Comparison of ENCODE assay signal across 8 cellular contexts in the genomic region with DNA sequence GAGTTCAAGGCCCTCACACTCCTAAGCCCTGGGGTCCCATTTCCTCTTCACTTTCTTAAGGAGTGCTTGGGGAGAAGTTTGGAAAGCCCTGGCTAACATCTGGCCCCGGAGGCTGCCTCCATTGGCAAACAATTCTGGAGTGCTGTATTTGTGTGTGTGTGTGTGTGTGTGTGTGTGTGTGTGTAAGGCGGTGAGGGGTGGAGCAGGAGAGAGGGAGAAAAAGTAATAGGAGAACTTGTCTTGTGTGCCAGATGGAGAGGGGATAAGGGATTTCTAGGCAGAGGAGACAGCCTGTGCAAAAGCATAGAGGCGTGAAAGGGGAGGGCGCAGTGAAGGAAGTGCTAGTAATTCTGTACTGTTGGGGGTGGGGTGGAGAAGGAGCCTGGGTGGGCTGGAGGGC. TPM values are rescaled to one million over a fixed set of nuclear protein-coding genes. Genes with fewer than 3 reads are reported as not detected.
DNase-seq lines count a peak whose midpoint lies in the region; ATAC-seq, FAIRE-seq and TF ChIP-seq lines count a peak whose summit lies in the region.

No MANE protein-coding gene starts in this region.

- no peaks in the 10 kb centered on the region; the same call in 1 of the 2 replicates for H3K9me3 ChIP-seq in AG04450 (ENCODE audit: control insufficient read depth, insufficient read depth, low read length)
- no peaks in the 10 kb centered on the region for H3K9me3 ChIP-seq in HUES64 (ENCODE audit: insufficient read depth, low read depth, low read length)
- H3K9me3 ChIP-seq in subcutaneous abdominal adipose tissue (ENCODE audit: control insufficient read depth in 5 of 5, low read length in 5 of 5), result no peaks in the 10 kb centered on the region

- intact Hi-C loops in activated B cell treated with CpG ODN at 0.5 μM for 24 hours (cut with micrococcal nuclease) (loop anchor here (5.0 kb wide), 2 partner anchors 290 to 365 kb away; partner anchors contain the start of genes S100PBP, YARS1 and ZSCAN20), left ventricle myocardium superior (cut with micrococcal nuclease) (no loop called here)

- TF ChIP-seq CTCF in AG04450 (IDR thresholded peaks at IDR 0.05; ENCODE audit: low read depth, low read length) (no peak), activated B cell treated with CpG ODN at 0.5 μM for 24 hours (IDR thresholded peaks at IDR 0.05) (no peak)

- DNase-seq in AG04450 (ENCODE audit: low read depth, low spot score) (peak; percentile 32), activated B cell treated with CpG ODN at 0.5 μM for 24 hours (no peak), left ventricle myocardium superior (peak; percentile 53), GM12892 (ENCODE audit: insufficient read length) (no peak)

- CTCF ChIA-PET in AG04450 (lab: Charles Lee) (interaction anchor here (0.6 to 1.6 kb wide), 3 partner anchors 34 to 56 kb away, joined by 3 to 20 read pairs (median 3); no protein-coding TSS in a partner anchor), activated B cell treated with CpG ODN at 0.5 μM for 24 hours (lab: Charles Lee) (interaction anchor here (2.2 kb wide), 1 partner anchor 55 kb away, joined by 9 read pairs; no protein-coding TSS in a partner anchor)

- H3K27me3 ChIP-seq in AG04450 (ENCODE audit: control insufficient read depth, insufficient read depth, low read length) (no peaks in the 10 kb centered on the region), HUES64 (ENCODE audit: insufficient read depth, low read length) (peaks cover 6% of the 10 kb centered on the region; the same call in 1 of the 2 replicates), subcutaneous abdominal adipose tissue (ENCODE audit: control insufficient read depth in 5 of 5, insufficient read depth in 4 of 5, low read length in 5 of 5) (peaks cover 0 to 4% (median 0%) of the 10 kb centered on the region in 5 donors)

- WGBS in HUES64, result 60% methylated on average over 4 of the region's 4 CpGs

- peaks cover 21% of the 10 kb centered on the region for H3K4me1 Mint-ChIP-seq in activated B cell treated with CpG ODN at 0.5 μM for 24 hours

- no peak for FAIRE-seq in GM12892 (lab: Jason Lieb, UNC)

- H3K27me3 Mint-ChIP-seq in activated B cell treated with CpG ODN at 0.5 μM for 24 hours, result peaks cover 14% of the 10 kb centered on the region

- peaks cover 3% of the 10 kb centered on the region for H3K36me3 Mint-ChIP-seq in activated B cell treated with CpG ODN at 0.5 μM for 24 hours (ENCODE audit: low read depth)

- peak overlapping the region; percentile 85 for H3K4me3 ChIP-seq in AG04450 (ENCODE audit: low read depth, low read length)
- H3K4me3 ChIP-seq in HUES64 (ENCODE audit: low read length), result peak overlapping the region; percentile 65
- H3K4me3 ChIP-seq in subcutaneous abdominal adipose tissue (ENCODE audit: low read depth in 1 of 5, low read length in 5 of 5), result peak overlapping the region; percentile 57 to 85 (median 80)

- peak overlapping the region; percentile 72 for H3K4me3 Mint-ChIP-seq in activated B cell treated with CpG ODN at 0.5 μM for 24 hours

- H3K27ac Mint-ChIP-seq in activated B cell treated with CpG ODN at 0.5 μM for 24 hours, result no peak overlapping the region

- POLR2A ChIA-PET in AG04450 (lab: Yijun Ruan, JAX) (interaction anchor here (0.5 to 2.2 kb wide), 9 partner anchors 10 to 304 kb away, joined by 3 to 8 read pairs (median 5); no protein-coding TSS in a partner anchor), activated B cell treated with CpG ODN at 0.5 μM for 24 hours (lab: Charles Lee) (interaction anchor here (0.6 to 2.6 kb wide), 9 partner anchors 56 to 1393 kb away, joined by 3 to 54 read pairs (median 4); partner anchors contain the start of genes S100PBP and YARS1)

- TF ChIP-seq POLR2A in GM12892 (IDR thresholded peaks at IDR 0.05; ENCODE audit: low read depth, low read length), result no peak

- peaks cover 16% of the 10 kb centered on the region; the same call in 1 of the 2 replicates for H3K4me1 ChIP-seq in HUES64 (ENCODE audit: insufficient read depth, low read length)
- H3K4me1 ChIP-seq in subcutaneous abdominal adipose tissue (ENCODE audit: control insufficient read depth in 5 of 5, insufficient read depth in 5 of 5, low read length in 5 of 5), result peaks cover 0 to 25% (median 25%) of the 10 kb centered on the region in 5 donors

- no peaks in the 10 kb centered on the region for H3K9me3 Mint-ChIP-seq in activated B cell treated with CpG ODN at 0.5 μM for 24 hours

- H3K27ac ChIP-seq in AG04450 (ENCODE audit: low read depth, low read length) (peak overlapping the region; percentile 57), HUES64 (ENCODE audit: low read depth, low read length) (no peak overlapping the region), subcutaneous abdominal adipose tissue (ENCODE audit: low read depth, low read length) (no peak overlapping the region)

- ATAC-seq in activated B cell treated with CpG ODN at 0.5 μM for 24 hours (ENCODE audit: low read depth), result no peak
- ATAC-seq in left ventricle myocardium superior, result peak; percentile 12
- ATAC-seq in HG03135 (IDR thresholded peaks at IDR 0.05; ENCODE audit: unreplicated experiment), result no peak
- ATAC-seq in GM19328 (IDR thresholded peaks at IDR 0.05; ENCODE audit: unreplicated experiment), result no peak

- H3K9ac ChIP-seq in HUES64 (ENCODE audit: low read depth, low read length), result no peak overlapping the region
- peak overlapping the region in 1 of 5 donors; percentile 34 for H3K9ac ChIP-seq in subcutaneous abdominal adipose tissue (ENCODE audit: low read length in 5 of 5)

- H3K36me3 ChIP-seq in HUES64 (ENCODE audit: insufficient read depth, low read length) (no peaks in the 10 kb centered on the region), subcutaneous abdominal adipose tissue (ENCODE audit: control insufficient read depth in 5 of 5, insufficient read depth in 5 of 5, low read length in 5 of 5) (no peaks in the 10 kb centered on the region)

RNA-seq across cellular contexts. Expression of gene TRIM62, which starts 0.6 kb away (rescaled TPM):
- 4.5 and 7.2 TPM in 2 replicates for polyA plus RNA-seq in AG04450 (2011; rRNA removed)
- 5.6 and 7.5 TPM in 2 replicates for polyA minus RNA-seq in AG04450 (2011; rRNA and poly(A)+ RNA removed)
- polyA plus RNA-seq in HUES64 (2013, experiment 1 of 2), result 6.1 TPM
- 11.2 TPM for polyA plus RNA-seq in HUES64 (2013, experiment 2 of 2)
- total RNA-seq in activated B cell treated with CpG ODN at 0.5 μM for 24 hours (10.1 and 10.9 TPM in 2 replicates), left ventricle myocardium superior (2.0 TPM)
- 1.1 TPM for polyA plus RNA-seq in GM12892 (2012; ENCODE audit: missing spikeins)

Comparison
In these comparisons a context has a peak if more than half of its experiments do, and no peak if none do; other contexts are left out.
1. DNase-seq: peak in AG04450 (single experiment) and left ventricle myocardium superior (single experiment); none in activated B cell treated with CpG ODN at 0.5 μM for 24 hours (single experiment) and GM12892 (single experiment).
2. Peak in every context shown above with its lines, with median percentiles within 50 percentile points of each other: H3K4me3 ChIP-seq.